ENCODE assay signal across 1 cellular context in the genomic region with DNA sequence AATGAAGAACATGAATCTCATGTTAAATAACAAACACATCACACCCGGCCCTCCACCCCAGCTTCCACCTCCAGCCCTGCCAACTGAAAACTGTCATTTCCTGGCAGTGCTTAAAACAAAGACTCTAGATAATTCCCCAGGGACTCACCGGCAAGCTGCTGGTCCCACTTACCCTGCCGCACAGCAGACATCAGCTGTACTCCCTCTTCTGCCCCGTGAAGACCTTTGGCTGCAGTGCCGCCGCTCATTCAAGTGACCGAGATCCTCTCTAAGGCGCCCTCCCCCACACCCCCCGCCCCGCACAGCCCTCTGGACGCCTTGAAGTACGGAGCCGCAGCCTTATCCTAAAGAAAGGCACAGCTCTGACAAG.
TF ChIP-seq lines count a peak whose summit lies in the region.

No MANE protein-coding gene starts in this region.

TF ChIP-seq in HCT116, 20 proteins besides CTCF, POLR2A, EP300 and RAD21 (continued from another document):
- TF ChIP-seq ZBTB33 (IDR thresholded peaks at IDR 0.05; ENCODE audit: extremely low read depth, insufficient replicate concordance, low read length) (no peak), FOSL1 (IDR thresholded peaks at IDR 0.05; ENCODE audit: low read depth) (no peak), YY1 (IDR thresholded peaks at IDR 0.05; ENCODE audit: extremely low read depth, insufficient replicate concordance, low read depth, low read length) (no peak), EZH2 (IDR thresholded peaks at IDR 0.05) (no peak), EZH2phosphoT487 (IDR thresholded peaks at IDR 0.05; ENCODE audit: borderline replicate concordance) (no peak), SRF (IDR thresholded peaks at IDR 0.05; ENCODE audit: low read depth) (no peak), ZNF274 (IDR thresholded peaks at IDR 0.05; ENCODE audit: low read depth, low read length) (no peak), CEBPB (IDR thresholded peaks at IDR 0.05; ENCODE audit: low read depth) (no peak), CBX3 (IDR thresholded peaks at IDR 0.05; ENCODE audit: low read depth) (no peak)
